1 cellular context compared by ENCODE assay signal in genomic region chr16:77722315-77723107, GRCh38.
A peak's percentile ranks its signal among the peaks of the same experiment; 100 is the strongest.
TF ChIP-seq lines count a peak whose summit lies in the region.

Gene NUDT7 (plus strand): TSS chr16:77722514. CDS start chr16:77722583, 69 bp downstream.

TF ChIP-seq in H1, 55 proteins besides CTCF, POLR2A, EP300 and RAD21 (continued from another document):
- no peak for TF ChIP-seq ATF2 (IDR thresholded peaks at IDR 0.05; ENCODE audit: low read length)
- no peak for TF ChIP-seq NANOG (IDR thresholded peaks at IDR 0.05; ENCODE audit: insufficient read depth, low read depth, low read length, poor library complexity, severe bottlenecking)
- no peak for TF ChIP-seq HDAC6 (IDR thresholded peaks at IDR 0.05; ENCODE audit: low read depth, low read length)
- TF ChIP-seq CHD2 (IDR thresholded peaks at IDR 0.05; ENCODE audit: low read length), result no peak
- TF ChIP-seq SIN3A (conservative IDR thresholded peaks at IDR 0.05 in 1 of 2, IDR thresholded peaks at IDR 0.05 in 1 of 2; ENCODE audit: low read depth in 1 of 2, low read length in 2 of 2), result 0 out of 4 replicates have a peak, but pooled peaks of 1 of the 2 experiments have one; percentile 25
- no peak for TF ChIP-seq SP2 (IDR thresholded peaks at IDR 0.05; ENCODE audit: low read length)
- TF ChIP-seq YY1 (IDR thresholded peaks at IDR 0.05; ENCODE audit: low read depth, low read length), result no peak
- TF ChIP-seq BACH1 (IDR thresholded peaks at IDR 0.05; ENCODE audit: low read length), result no peak
- TF ChIP-seq CHD1 (IDR thresholded peaks at IDR 0.05; ENCODE audit: low read depth, low read length), result no peak
- peak; percentile 74 for TF ChIP-seq TBP (IDR thresholded peaks at IDR 0.05; ENCODE audit: low read depth, low read length)
- peak; percentile 70; the same call in 1 of the 2 replicates for TF ChIP-seq RBBP5 (IDR thresholded peaks at IDR 0.05; ENCODE audit: borderline replicate concordance, low read depth, low read length)
- no peak for TF ChIP-seq MAFK (IDR thresholded peaks at IDR 0.05; ENCODE audit: low read depth, low read length)
- no peak for TF ChIP-seq RNF2 (IDR thresholded peaks at IDR 0.05; ENCODE audit: borderline replicate concordance, low read depth, low read length, missing control alignments, poor library complexity, severe bottlenecking)
- TF ChIP-seq JUND (IDR thresholded peaks at IDR 0.05; ENCODE audit: low read length), result no peak
- TF ChIP-seq TAF1 (IDR thresholded peaks at IDR 0.05; ENCODE audit: low read depth, low read length), result peak; percentile 86
- TF ChIP-seq CHD7 (IDR thresholded peaks at IDR 0.05; ENCODE audit: insufficient replicate concordance, low read length), result no peak
- peak; percentile 87 for TF ChIP-seq NRF1 (IDR thresholded peaks at IDR 0.05; ENCODE audit: low read depth, low read length)
- TF ChIP-seq KDM4A (IDR thresholded peaks at IDR 0.05; ENCODE audit: low read depth, low read length, severe bottlenecking), result peak; percentile 88
- TF ChIP-seq SAP30 (IDR thresholded peaks at IDR 0.05; ENCODE audit: insufficient read depth, insufficient replicate concordance, low read length), result no peak
- TF ChIP-seq GTF2F1 (IDR thresholded peaks at IDR 0.05; ENCODE audit: borderline replicate concordance, low read depth, low read length), result no peak
- TF ChIP-seq SP1 (IDR thresholded peaks at IDR 0.05; ENCODE audit: low read depth, low read length), result 0 out of 2 replicates have a peak, but pooled peaks have one; percentile 43
- TF ChIP-seq USF2 (IDR thresholded peaks at IDR 0.05; ENCODE audit: low read length), result no peak
- no peak for TF ChIP-seq SRF (IDR thresholded peaks at IDR 0.05; ENCODE audit: low read depth, low read length)
- no peak for TF ChIP-seq TCF12 (IDR thresholded peaks at IDR 0.05; ENCODE audit: low read depth, low read length)
- TF ChIP-seq KDM1A (IDR thresholded peaks at IDR 0.05; ENCODE audit: borderline replicate concordance, low read length), result peak; percentile 52; the same call in 1 of the 2 replicates
- no peak for TF ChIP-seq POU5F1 (IDR thresholded peaks at IDR 0.05; ENCODE audit: low read depth, low read length)
- no peak for TF ChIP-seq EGR1 (IDR thresholded peaks at IDR 0.05; ENCODE audit: borderline replicate concordance, low read depth, low read length)
- no peak for TF ChIP-seq SUZ12 (IDR thresholded peaks at IDR 0.05; ENCODE audit: low read length)
- TF ChIP-seq KDM5A (IDR thresholded peaks at IDR 0.05; ENCODE audit: low read length), result no peak
- TF ChIP-seq CBX8 (IDR thresholded peaks at IDR 0.05; ENCODE audit: borderline replicate concordance, low read depth, low read length), result no peak
- TF ChIP-seq ZNF274 (IDR thresholded peaks at IDR 0.05; ENCODE audit: borderline replicate concordance, extremely low read depth, low read length), result no peak
- no peak for TF ChIP-seq SIX5 (IDR thresholded peaks at IDR 0.05; ENCODE audit: low read depth, low read length)
- no peak for TF ChIP-seq SIRT6 (IDR thresholded peaks at IDR 0.05; ENCODE audit: low read length)
- no peak for TF ChIP-seq FOSL1 (IDR thresholded peaks at IDR 0.05; ENCODE audit: insufficient read depth, low read depth, low read length)
- no peak for TF ChIP-seq RXRA (IDR thresholded peaks at IDR 0.05; ENCODE audit: insufficient read depth, low read depth, low read length)
- no peak for TF ChIP-seq CBX5 (IDR thresholded peaks at IDR 0.05; ENCODE audit: low read depth, low read length)
- no peak for TF ChIP-seq JUN (IDR thresholded peaks at IDR 0.05; ENCODE audit: low read depth, low read length)
- no peak for TF ChIP-seq EZH2 (IDR thresholded peaks at IDR 0.05; ENCODE audit: low read depth, low read length, severe bottlenecking)
- peak; percentile 63; the same call in 1 of the 2 replicates for TF ChIP-seq POLR2AphosphoS5 (IDR thresholded peaks at IDR 0.05; ENCODE audit: low read depth, low read length)
- TF ChIP-seq MAX (IDR thresholded peaks at IDR 0.05), result no peak
- TF ChIP-seq ATF3 (IDR thresholded peaks at IDR 0.05; ENCODE audit: insufficient read depth, low read depth, low read length), result no peak
- TF ChIP-seq SP4 (IDR thresholded peaks at IDR 0.05; ENCODE audit: low read length), result no peak
- no peak for TF ChIP-seq BRCA1 (IDR thresholded peaks at IDR 0.05; ENCODE audit: low read depth, low read length)
- TF ChIP-seq CTBP2 (IDR thresholded peaks at IDR 0.05; ENCODE audit: borderline replicate concordance, insufficient read depth, insufficient read length, low read length), result no peak
- peak; percentile 57 for TF ChIP-seq TAF7 (optimal IDR thresholded peaks at IDR 0.05; ENCODE audit: borderline replicate concordance, low read depth, low read length)
- TF ChIP-seq BCL11A (IDR thresholded peaks at IDR 0.05; ENCODE audit: low read depth in 2 of 2, low read length in 2 of 2), result no peak
- no peak for TF ChIP-seq RFX5 (IDR thresholded peaks at IDR 0.05; ENCODE audit: borderline replicate concordance, low read depth, low read length)
- peak; percentile 71 for TF ChIP-seq PHF8 (conservative IDR thresholded peaks at IDR 0.05; ENCODE audit: low read depth, low read length)
- TF ChIP-seq HDAC2 (IDR thresholded peaks at IDR 0.05; ENCODE audit: borderline replicate concordance in 1 of 2, low read depth in 2 of 2, low read length in 2 of 2), result no peak
- TF ChIP-seq CREB1 (IDR thresholded peaks at IDR 0.05), result no peak
